Comparison of ENCODE assay signal across 1 cellular context in genomic region chr5:36600847-36601527, GRCh38.
TF ChIP-seq lines count a peak whose summit lies in the region.

No MANE protein-coding gene starts in this region.

TF ChIP-seq in H1, 55 proteins besides CTCF, POLR2A, EP300 and RAD21 (continued from another document):
- TF ChIP-seq, protein P1, sequence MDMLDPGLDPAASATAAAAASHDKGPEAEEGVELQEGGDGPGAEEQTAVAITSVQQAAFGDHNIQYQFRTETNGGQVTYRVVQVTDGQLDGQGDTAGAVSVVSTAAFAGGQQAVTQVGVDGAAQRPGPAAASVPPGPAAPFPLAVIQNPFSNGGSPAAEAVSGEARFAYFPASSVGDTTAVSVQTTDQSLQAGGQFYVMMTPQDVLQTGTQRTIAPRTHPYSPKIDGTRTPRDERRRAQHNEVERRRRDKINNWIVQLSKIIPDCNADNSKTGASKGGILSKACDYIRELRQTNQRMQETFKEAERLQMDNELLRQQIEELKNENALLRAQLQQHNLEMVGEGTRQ (IDR thresholded peaks at IDR 0.05; ENCODE audit: low read length): no peak
